ENCODE assay signal across 19 cellular contexts in the genomic region with DNA sequence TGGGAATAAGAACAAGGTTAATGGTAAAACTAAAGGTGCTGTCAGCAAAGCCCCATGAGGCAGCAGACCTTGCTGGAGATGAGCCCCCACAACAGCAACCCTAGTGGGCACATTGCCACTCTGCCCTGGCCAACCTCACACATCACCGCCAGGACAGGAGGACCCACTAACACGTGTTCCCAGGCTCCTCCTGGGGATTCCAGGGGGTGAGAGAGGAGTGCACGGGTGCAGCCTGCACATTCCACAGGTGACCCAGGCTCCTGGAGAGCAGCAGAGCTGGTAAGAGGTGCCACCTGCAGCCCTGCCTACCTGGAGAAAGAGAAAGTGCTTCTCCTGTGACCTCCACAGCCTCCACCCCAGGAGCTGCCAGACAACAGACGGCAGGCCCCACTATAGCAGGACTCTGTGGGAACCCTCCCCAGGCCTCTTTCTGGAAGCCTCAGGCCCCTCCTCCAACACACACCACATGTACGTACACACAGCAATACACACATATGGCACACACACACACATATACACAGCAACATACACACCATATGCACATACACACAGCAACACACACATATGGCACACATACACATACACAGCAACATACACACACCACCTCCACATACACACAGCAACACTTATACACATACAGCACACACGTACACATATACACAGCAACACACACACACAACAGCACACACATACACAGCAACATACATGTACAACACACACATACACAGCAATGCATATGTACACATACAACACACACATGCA.
"Had no signal": no experiment of that assay in that cellular context is flagged by ENCODE, and none has a peak within 500 bp of the region (broad histone marks: within the 10 kb centered on the region; RNA-seq: fewer than 3 reads in every experiment).

No MANE protein-coding gene starts in this region.

- ATAC-seq: left colon; naive thymus-derived CD8-positive, alpha-beta T cell; right cardiac atrium; stimulated activated effector memory CD8-positive, alpha-beta T cell treated with anti-CD3 and anti-CD28 coated beads, Interleukin-12 subunit alpha, Interleukin-12 subunit beta, amount 100 ng/mL, for 72 hours; stimulated activated naive CD8-positive, alpha-beta T cell treated with anti-CD3 and anti-CD28 coated beads, Interleukin-15, Interleukin-2, amounts not matched to agents 100 U/mL and 50 U/mL, for 24 hours had no signal

- H3K4me1 ChIP-seq: suprapubic skin, thyroid gland, upper lobe of left lung had no signal

- H3K79me2 ChIP-seq: hepatocyte had no signal

- H2AFZ ChIP-seq: hepatocyte had no signal

- H3K9me3 ChIP-seq: ovary, suprapubic skin, thyroid gland, upper lobe of left lung, vagina had no signal

- H3K36me3 ChIP-seq: ovary, suprapubic skin, thyroid gland, upper lobe of left lung, vagina had no signal

- H3K4me3 ChIP-seq: dorsolateral prefrontal cortex, hepatocyte, ovary, smooth muscle cell, suprapubic skin, thyroid gland, upper lobe of left lung, vagina had no signal

- H3K27ac ChIP-seq: dorsolateral prefrontal cortex, hepatocyte, ovary, suprapubic skin, thyroid gland, upper lobe of left lung, vagina had no signal

- H3K4me2 ChIP-seq: hepatocyte, smooth muscle cell had no signal

- H3K27me3 ChIP-seq: hepatocyte, ovary, suprapubic skin, thyroid gland, upper lobe of left lung, vagina had no signal

- DNase-seq: cortex of kidney; dorsolateral prefrontal cortex; effector CD8-positive, alpha-beta T cell; foreskin melanocyte; head of caudate nucleus; left colon; ovary; stimulated activated CD4-positive, alpha-beta T cell treated with anti-CD3 and anti-CD28 coated beads, Interleukin-2, amount 100 ng/mL, for 48 hours; stimulated activated CD8-positive, alpha-beta memory T cell treated with anti-CD3 and anti-CD28 coated beads, Interleukin-4, amount 100 ng/mL, for 48 hours; stimulated activated naive CD8-positive, alpha-beta T cell treated with anti-CD3 and anti-CD28 coated beads, Interleukin-15, Interleukin-2, amounts not matched to agents 100 U/mL and 50 U/mL, for 24 hours; thyroid gland; upper lobe of left lung had no signal
